ENCODE assay signal across 17 cellular contexts in genomic region chr22:37046589-37046988, GRCh38.
"Had no signal": no experiment of that assay in that cellular context is flagged by ENCODE, and none has a peak within 500 bp of the region (broad histone marks: within the 10 kb centered on the region; RNA-seq: fewer than 3 reads in every experiment).

No MANE protein-coding gene starts in this region.

- H3K4me2 ChIP-seq: hepatocyte had no signal

- H3K27ac Mint-ChIP-seq: effector memory CD8-positive, alpha-beta T cell; memory B cell; natural killer cell treated with Interleukin-12 subunit alpha and Interleukin-12 subunit beta and Interleukin-15 and Interleukin-18, amount 100 ng/mL, for 72 hours had no signal

- H3K4me3 ChIP-seq: esophagus muscularis mucosa, gastroesophageal sphincter, hepatocyte, left ventricle myocardium inferior, lower lobe of right lung, psoas muscle had no signal

- H3K9me3 ChIP-seq: esophagus muscularis mucosa, gastroesophageal sphincter, left ventricle myocardium inferior, lower lobe of right lung, psoas muscle had no signal

- H3K9me3 Mint-ChIP-seq: effector memory CD8-positive, alpha-beta T cell; memory B cell; natural killer cell treated with Interleukin-12 subunit alpha and Interleukin-12 subunit beta and Interleukin-15 and Interleukin-18, amount 100 ng/mL, for 72 hours had no signal

- H3K36me3 ChIP-seq: esophagus muscularis mucosa, gastroesophageal sphincter, left ventricle myocardium inferior, lower lobe of right lung had no signal

- H3K79me2 ChIP-seq: hepatocyte had no signal

- H3K4me1 ChIP-seq: psoas muscle had no signal

- H3K36me3 Mint-ChIP-seq: memory B cell; natural killer cell treated with Interleukin-12 subunit alpha and Interleukin-12 subunit beta and Interleukin-15 and Interleukin-18, amount 100 ng/mL, for 72 hours had no signal

- H2AFZ ChIP-seq: hepatocyte had no signal

- H3K4me3 Mint-ChIP-seq: effector memory CD8-positive, alpha-beta T cell; memory B cell; natural killer cell treated with Interleukin-12 subunit alpha and Interleukin-12 subunit beta and Interleukin-15 and Interleukin-18, amount 100 ng/mL, for 72 hours had no signal

- ATAC-seq: effector memory CD8-positive, alpha-beta T cell; gastroesophageal sphincter; left cardiac atrium; lower lobe of right lung; natural killer cell treated with Interleukin-12 subunit alpha and Interleukin-12 subunit beta and Interleukin-15 and Interleukin-18, amount 100 ng/mL, for 72 hours; psoas muscle had no signal

- H3K27me3 Mint-ChIP-seq: natural killer cell treated with Interleukin-12 subunit alpha and Interleukin-12 subunit beta and Interleukin-15 and Interleukin-18, amount 100 ng/mL, for 72 hours had no signal

- H3K27me3 ChIP-seq: hepatocyte had no signal

- DNase-seq: effector memory CD8-positive, alpha-beta T cell; kidney; left cardiac atrium; left ventricle myocardium inferior; lower lobe of right lung; midbrain; psoas muscle; retina; small intestine; stimulated activated CD4-positive, alpha-beta T cell treated with anti-CD3 and anti-CD28 coated beads, Interleukin-2, amount 100 ng/mL, for 48 hours; stimulated activated naive CD4-positive, alpha-beta T cell treated with Interleukin-2 at 50 U/mL for 16 hours had no signal

- H3K27ac ChIP-seq: epithelial cell of prostate, esophagus muscularis mucosa, gastroesophageal sphincter, hepatocyte, left ventricle myocardium inferior, lower lobe of right lung, psoas muscle had no signal
